ENCODE assay signal across 23 cellular contexts in genomic region chr2:33020883-33021282, GRCh38.
DNase-seq lines count a peak whose midpoint lies in the region; ATAC-seq and TF ChIP-seq lines count a peak whose summit lies in the region.
"Had no signal": no experiment of that assay in that cellular context is flagged by ENCODE, and none has a peak within 500 bp of the region (broad histone marks: within the 10 kb centered on the region; RNA-seq: fewer than 3 reads in every experiment).

No MANE protein-coding gene starts in this region.

- DNase-seq in Right ventricle myocardium superior (no peak), left cardiac atrium (no peak), esophagus muscularis mucosa (ENCODE audit: extremely low spot score) (peak; percentile 79), mesothelial cell of epicardium (ENCODE audit: low spot score in 2 of 2, unreplicated experiment in 2 of 2) (no peak), NCI-H1436 (lab: John Stamatoyannopoulos, UW) (no peak)
- no peak for DNase-seq in activated naive CD8-positive, alpha-beta T cell treated with anti-CD3 and anti-CD28 coated beads for 36 hours
- no peak for DNase-seq in activated CD8-positive, alpha-beta memory T cell treated with anti-CD3 and anti-CD28 coated beads, Interleukin-2, amount 50 U/mL, for 4 hours
- DNase-seq: activated CD4-positive, alpha-beta T cell treated with anti-CD3 and anti-CD28 coated beads, Interleukin-2, amount 50 U/mL, for 4 hours; activated CD4-positive, CD25-positive, alpha-beta regulatory T cell; activated CD8-positive, alpha-beta memory T cell treated with anti-CD3 and anti-CD28 coated beads, Interleukin-2, amount 50 U/mL, for 48 hours; activated naive CD8-positive, alpha-beta T cell treated with anti-CD3 and anti-CD28 coated beads, Interleukin-2, amount 10 ng/mL, durations not matched to agents 7 days and 5 days; effector CD4-positive, alpha-beta T cell; foreskin fibroblast; hypothalamus; MM.1S; NCI-H1417 treated with DMSO at 0.1 percent for 48 hours; NCI-H446 had no signal

- peaks cover 25 to 44% (median 34%) of the 10 kb centered on the region in 4 donors for H3K4me1 ChIP-seq in esophagus muscularis mucosa

- WGBS in esophagus muscularis mucosa, result 93% methylated on average over 5 of the region's 6 CpGs

- peaks cover 0 to 8% (median 2%) of the 10 kb centered on the region in 4 donors for H3K9me3 ChIP-seq in esophagus muscularis mucosa

- peak overlapping the region in 3 of 4 donors; percentile 24 to 67 (median 41) for H3K27ac ChIP-seq in esophagus muscularis mucosa (replicated peaks in 1 of 4)
- H3K27ac ChIP-seq: neural progenitor cell had no signal

- peak overlapping the region; percentile 73 for H3K27ac Mint-ChIP-seq in mesothelial cell of epicardium
- no peak overlapping the region for H3K27ac Mint-ChIP-seq in activated naive CD8-positive, alpha-beta T cell treated with anti-CD3 and anti-CD28 coated beads for 36 hours
- H3K27ac Mint-ChIP-seq: activated naive CD8-positive, alpha-beta T cell treated with anti-CD3 and anti-CD28 coated beads, Interleukin-2, amount 10 ng/mL, durations not matched to agents 7 days and 5 days; activated T-helper 17 cell treated with anti-CD3 and anti-CD28 coated beads, Interleukin-2, amount 50 U/mL, for 72 hours; B cell; neural progenitor cell; progenitor cell of endocrine pancreas; type B pancreatic cell had no signal

- TF ChIP-seq POLR2A in esophagus muscularis mucosa (IDR thresholded peaks at IDR 0.05; ENCODE audit: low read depth), result no peak

- H3K4me1 Mint-ChIP-seq in mesothelial cell of epicardium, result peaks cover 43% of the 10 kb centered on the region
- no peaks in the 10 kb centered on the region for H3K4me1 Mint-ChIP-seq in activated naive CD8-positive, alpha-beta T cell treated with anti-CD3 and anti-CD28 coated beads for 36 hours
- H3K4me1 Mint-ChIP-seq: activated naive CD8-positive, alpha-beta T cell treated with anti-CD3 and anti-CD28 coated beads, Interleukin-2, amount 10 ng/mL, durations not matched to agents 7 days and 5 days; activated T-helper 17 cell treated with anti-CD3 and anti-CD28 coated beads, Interleukin-2, amount 50 U/mL, for 72 hours; B cell had no signal

- peaks cover 5% of the 10 kb centered on the region for H3K9me3 Mint-ChIP-seq in mesothelial cell of epicardium
- no peaks in the 10 kb centered on the region for H3K9me3 Mint-ChIP-seq in activated naive CD8-positive, alpha-beta T cell treated with anti-CD3 and anti-CD28 coated beads for 36 hours

- H3K4me3 Mint-ChIP-seq in mesothelial cell of epicardium, result no peak overlapping the region
- no peak overlapping the region for H3K4me3 Mint-ChIP-seq in activated naive CD8-positive, alpha-beta T cell treated with anti-CD3 and anti-CD28 coated beads for 36 hours
- H3K4me3 Mint-ChIP-seq: activated naive CD8-positive, alpha-beta T cell treated with anti-CD3 and anti-CD28 coated beads, Interleukin-2, amount 10 ng/mL, durations not matched to agents 7 days and 5 days; activated T-helper 17 cell treated with anti-CD3 and anti-CD28 coated beads, Interleukin-2, amount 50 U/mL, for 72 hours; B cell; neural progenitor cell; type B pancreatic cell had no signal

- TF ChIP-seq CTCF in esophagus muscularis mucosa (IDR thresholded peaks at IDR 0.05) (no peak), mesothelial cell of epicardium (IDR thresholded peaks at IDR 0.05; ENCODE audit: unreplicated experiment) (no peak)

- peak; percentile 21 for ATAC-seq in Right ventricle myocardium superior (ENCODE audit: poor library complexity)
- no peak for ATAC-seq in left cardiac atrium
- no peak for ATAC-seq in GM19328 (IDR thresholded peaks at IDR 0.05; ENCODE audit: unreplicated experiment)
- ATAC-seq: activated T-helper 17 cell treated with anti-CD3 and anti-CD28 coated beads, Interleukin-2, amount 50 U/mL, for 72 hours had no signal

- H3K27me3 ChIP-seq in esophagus muscularis mucosa, result no peaks in the 10 kb centered on the region
- H3K27me3 ChIP-seq: neural progenitor cell had no signal

- H3K36me3 ChIP-seq in esophagus muscularis mucosa, result no peaks in the 10 kb centered on the region
- H3K36me3 ChIP-seq: neural progenitor cell had no signal

- TF ChIP-seq EP300 in esophagus muscularis mucosa (IDR thresholded peaks at IDR 0.05), result no peak

- H3K4me3 ChIP-seq in esophagus muscularis mucosa, result no peak overlapping the region
- H3K4me3 ChIP-seq: neural progenitor cell had no signal

- no peaks in the 10 kb centered on the region for H3K27me3 Mint-ChIP-seq in mesothelial cell of epicardium (ENCODE audit: low read depth)
- peaks cover 36% of the 10 kb centered on the region for H3K27me3 Mint-ChIP-seq in activated naive CD8-positive, alpha-beta T cell treated with anti-CD3 and anti-CD28 coated beads for 36 hours
- H3K27me3 Mint-ChIP-seq: progenitor cell of endocrine pancreas, type B pancreatic cell had no signal

- peaks cover 11% of the 10 kb centered on the region for H3K36me3 Mint-ChIP-seq in mesothelial cell of epicardium
- no peaks in the 10 kb centered on the region for H3K36me3 Mint-ChIP-seq in activated naive CD8-positive, alpha-beta T cell treated with anti-CD3 and anti-CD28 coated beads for 36 hours
- H3K36me3 Mint-ChIP-seq: activated naive CD8-positive, alpha-beta T cell treated with anti-CD3 and anti-CD28 coated beads, Interleukin-2, amount 10 ng/mL, durations not matched to agents 7 days and 5 days had no signal

- intact Hi-C loops in Right ventricle myocardium superior (cut with DNase I) (no loop called here), left cardiac atrium (cut with DNase I) (loop anchor here in 1 of 2 donors (10.0 kb wide), 1 partner anchor 246 kb away; no protein-coding TSS in a partner anchor), esophagus muscularis mucosa (cut with DNase I) (no loop called here)
